ENCODE assay signal across 30 cellular contexts in genomic region chr18:24404591-24404990, GRCh38. TPM values are rescaled to one million over a fixed set of nuclear protein-coding genes. Genes with fewer than 3 reads are reported as not detected.
"Had no signal": no experiment of that assay in that cellular context is flagged by ENCODE, and none has a peak within 500 bp of the region (broad histone marks: within the 10 kb centered on the region; RNA-seq: fewer than 3 reads in every experiment).

No MANE protein-coding gene starts in this region.

- H3K4me3 Mint-ChIP-seq: dendritic cell treated with granulocyte-macrophage colony-stimulating factor and Interleukin-4, amounts not matched to agents 40 ng/mL and 50 ng/mL, for 4 days; effector memory CD8-positive, alpha-beta T cell had no signal

- H3K4me3 ChIP-seq: colonic mucosa, coronary artery, dorsolateral prefrontal cortex, esophagus muscularis mucosa, esophagus squamous epithelium, gastrocnemius medialis, gastroesophageal sphincter, heart left ventricle, heart right ventricle had no signal

- ATAC-seq: effector memory CD8-positive, alpha-beta T cell; esophagus mucosa; foreskin keratinocyte; gastrocnemius medialis; gastroesophageal sphincter; heart left ventricle; heart right ventricle had no signal

- DNase-seq: colonic mucosa; cortex of kidney; dermis blood vessel endothelial cell; dorsolateral prefrontal cortex; effector CD4-positive, alpha-beta T cell; effector CD8-positive, alpha-beta T cell; effector memory CD4-positive, alpha-beta T cell; effector memory CD8-positive, alpha-beta T cell; erythroblast; esophagus squamous epithelium; foreskin fibroblast; foreskin keratinocyte; foreskin melanocyte; gastrocnemius medialis; glutamatergic neuron; heart left ventricle; heart right ventricle had no signal

- H3K36me3 ChIP-seq: colonic mucosa, esophagus muscularis mucosa, esophagus squamous epithelium, gastrocnemius medialis, gastroesophageal sphincter, heart left ventricle, heart right ventricle had no signal

- H3K9me3 ChIP-seq: colonic mucosa, esophagus muscularis mucosa, esophagus squamous epithelium, gastrocnemius medialis, gastroesophageal sphincter, heart left ventricle, heart right ventricle had no signal

- H3K27ac Mint-ChIP-seq: dendritic cell treated with granulocyte-macrophage colony-stimulating factor and Interleukin-4, amounts not matched to agents 40 ng/mL and 50 ng/mL, for 4 days; effector memory CD8-positive, alpha-beta T cell had no signal

- H3K27ac ChIP-seq: colonic mucosa, coronary artery, dorsolateral prefrontal cortex, epithelial cell of prostate, esophagus muscularis mucosa, esophagus squamous epithelium, foreskin keratinocyte, gastrocnemius medialis, gastroesophageal sphincter, heart left ventricle, heart right ventricle had no signal

- H3K9me3 Mint-ChIP-seq: dendritic cell treated with granulocyte-macrophage colony-stimulating factor and Interleukin-4, amounts not matched to agents 40 ng/mL and 50 ng/mL, for 4 days; effector memory CD8-positive, alpha-beta T cell had no signal

- H3K27me3 ChIP-seq: colonic mucosa had no signal

- FAIRE-seq: colon, endometrium, endothelial cell of umbilical vein, frontal cortex had no signal

- H3K4me1 ChIP-seq: colonic mucosa, esophagus muscularis mucosa, foreskin keratinocyte, gastrocnemius medialis, gastroesophageal sphincter had no signal

RNA-seq across cellular contexts. Expression of gene HRH4, which starts 55.8 kb away (rescaled TPM):
- total RNA-seq: chondrocyte, dermis blood vessel endothelial cell, dermis microvascular lymphatic vessel endothelial cell, endothelial cell of umbilical vein, frontal cortex, gastrocnemius medialis, glomerular endothelial cell had no signal
- polyA plus RNA-seq: foreskin keratinocyte, heart left ventricle had no signal
